ENCODE assay signal across 8 cellular contexts in the genomic region with DNA sequence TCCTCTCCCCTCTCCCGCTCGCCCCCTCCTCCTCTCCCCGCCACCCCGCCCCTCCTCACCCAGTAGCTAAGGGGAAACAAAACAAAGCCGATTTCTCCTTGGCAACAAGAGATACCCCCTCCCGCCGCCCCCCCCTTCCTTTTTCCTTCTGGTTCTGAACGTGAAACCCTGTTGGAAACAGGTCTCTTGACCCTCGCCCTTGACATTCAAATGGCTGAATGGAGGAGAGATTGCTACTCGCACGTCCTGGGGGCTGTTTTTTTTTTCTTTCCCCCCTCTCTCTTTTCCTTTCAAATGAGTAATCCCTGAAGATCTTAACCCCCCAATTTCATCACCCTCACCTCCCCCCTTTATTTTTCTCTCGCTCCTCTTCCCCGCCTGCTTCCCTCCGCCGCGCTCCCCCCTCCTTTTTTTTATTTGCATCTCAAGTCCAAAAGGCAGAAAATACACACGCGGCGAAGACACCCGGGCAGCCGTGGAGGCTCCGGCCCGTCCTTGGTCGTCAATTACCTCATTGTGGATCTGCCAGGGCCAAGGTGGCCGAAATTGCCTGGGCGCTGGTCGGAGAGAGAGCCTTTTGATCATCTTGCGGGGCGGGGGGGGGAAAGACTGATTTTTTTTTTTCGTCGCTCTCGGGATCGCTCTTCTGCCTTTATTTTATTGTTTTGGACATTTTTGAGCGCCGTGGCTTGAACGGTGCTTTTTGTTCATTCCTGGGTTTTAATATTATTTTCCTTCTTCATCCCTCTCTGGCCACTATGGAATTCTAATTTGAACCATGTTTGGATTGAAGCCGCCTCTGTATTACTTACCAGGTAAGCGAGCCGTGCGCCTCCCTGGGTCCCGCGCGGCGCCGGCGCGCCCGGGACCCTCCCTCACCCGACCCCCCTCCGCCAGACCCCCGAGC.
DNase-seq lines count a peak whose midpoint lies in the region; ATAC-seq and TF ChIP-seq lines count a peak whose summit lies in the region.

No MANE protein-coding gene starts in this region.

- H3K27me3 ChIP-seq in NT2/D1 (ENCODE audit: insufficient read depth, insufficient read length) (no peaks in the 10 kb centered on the region), iPS-20b (ENCODE audit: insufficient read depth, low read length) (peaks cover 21% of the 10 kb centered on the region; the same call in 1 of the 2 replicates)

- peak overlapping the region; percentile 97 for H3K27ac Mint-ChIP-seq in stimulated activated effector memory CD8-positive, alpha-beta T cell treated with anti-CD3 and anti-CD28 coated beads, Interleukin-12 subunit alpha, Interleukin-12 subunit beta, amount 100 ng/mL, for 72 hours

- peaks cover 25% of the 10 kb centered on the region for H3K4me1 ChIP-seq in NT2/D1 (ENCODE audit: insufficient read depth, insufficient read length)
- peaks cover 17% of the 10 kb centered on the region; the same call in 1 of the 2 replicates for H3K4me1 ChIP-seq in iPS-20b (ENCODE audit: insufficient read depth, low read length)

- ATAC-seq in stimulated activated effector memory CD8-positive, alpha-beta T cell treated with anti-CD3 and anti-CD28 coated beads, Interleukin-12 subunit alpha, Interleukin-12 subunit beta, amount 100 ng/mL, for 72 hours: no peak
- ATAC-seq in HG03571 (IDR thresholded peaks at IDR 0.05; ENCODE audit: unreplicated experiment): no peak

- peaks cover 60% of the 10 kb centered on the region for H3K4me1 Mint-ChIP-seq in stimulated activated effector memory CD8-positive, alpha-beta T cell treated with anti-CD3 and anti-CD28 coated beads, Interleukin-12 subunit alpha, Interleukin-12 subunit beta, amount 100 ng/mL, for 72 hours

- peak overlapping the region; percentile 99 for H3K27ac ChIP-seq in C4-2B
- no peak overlapping the region for H3K27ac ChIP-seq in iPS-20b (ENCODE audit: low read length)

- H3K9ac ChIP-seq in NT2/D1 (ENCODE audit: insufficient read length, low read depth): peak overlapping the region; percentile 88
- H3K9ac ChIP-seq in iPS-20b (ENCODE audit: low read depth, low read length): peak overlapping the region; percentile 82; the same call in 1 of the 2 replicates

- H3K36me3 Mint-ChIP-seq in stimulated activated effector memory CD8-positive, alpha-beta T cell treated with anti-CD3 and anti-CD28 coated beads, Interleukin-12 subunit alpha, Interleukin-12 subunit beta, amount 100 ng/mL, for 72 hours: peaks cover 51% of the 10 kb centered on the region

- no peaks in the 10 kb centered on the region for H3K9me3 ChIP-seq in NT2/D1 (ENCODE audit: insufficient read depth, low read length)
- H3K9me3 ChIP-seq in iPS-20b (ENCODE audit: insufficient read depth, low read depth, low read length): no peaks in the 10 kb centered on the region

- H3K9me3 Mint-ChIP-seq in stimulated activated effector memory CD8-positive, alpha-beta T cell treated with anti-CD3 and anti-CD28 coated beads, Interleukin-12 subunit alpha, Interleukin-12 subunit beta, amount 100 ng/mL, for 72 hours: no peaks in the 10 kb centered on the region

- DNase-seq in GM19238 (ENCODE audit: insufficient read length, low spot score): peak; percentile 61
- DNase-seq in NT2/D1 (ENCODE audit: low read depth, low spot score): peak; percentile 71
- DNase-seq in astrocyte of the hippocampus (ENCODE audit: low read depth, low spot score): peak; percentile 65
- DNase-seq in stimulated activated effector memory CD8-positive, alpha-beta T cell treated with anti-CD3 and anti-CD28 coated beads, Interleukin-12 subunit alpha, Interleukin-12 subunit beta, amount 100 ng/mL, for 72 hours (ENCODE audit: low spot score in 2 of 2): no peak
- DNase-seq in cerebellar nuclear complex (lab: John Stamatoyannopoulos, UW): no peak

- TF ChIP-seq CTCF in C4-2B (conservative IDR thresholded peaks at IDR 0.05): no peak

- H3K36me3 ChIP-seq in NT2/D1 (ENCODE audit: insufficient read depth, insufficient read length, low read length) (no peaks in the 10 kb centered on the region), iPS-20b (ENCODE audit: insufficient read depth, low read depth, low read length) (no peaks in the 10 kb centered on the region)

- H3K4me3 Mint-ChIP-seq in stimulated activated effector memory CD8-positive, alpha-beta T cell treated with anti-CD3 and anti-CD28 coated beads, Interleukin-12 subunit alpha, Interleukin-12 subunit beta, amount 100 ng/mL, for 72 hours: peak overlapping the region; percentile 95

- H3K4me3 ChIP-seq in NT2/D1 (ENCODE audit: insufficient read length, low read depth): peak overlapping the region; percentile 43
- peak overlapping the region; percentile 87 for H3K4me3 ChIP-seq in iPS-20b (ENCODE audit: low read length)

Comparison
In these comparisons a context has a peak if more than half of its experiments do, and no peak if none do; other contexts are left out.
1. DNase-seq: peak in GM19238 (single experiment), NT2/D1 (single experiment) and astrocyte of the hippocampus (single experiment); none in stimulated activated effector memory CD8-positive, alpha-beta T cell treated with anti-CD3 and anti-CD28 coated beads, Interleukin-12 subunit alpha, Interleukin-12 subunit beta, amount 100 ng/mL, for 72 hours (0 of 2) and cerebellar nuclear complex (0 of 2).